ENCODE assay signal across 22 cellular contexts in genomic region chr16:87960851-87961250, GRCh38. TPM values are rescaled to one million over a fixed set of nuclear protein-coding genes. Genes with fewer than 3 reads are reported as not detected.
A peak's percentile ranks its signal among the peaks of the same experiment; 100 is the strongest.
DNase-seq lines count a peak whose midpoint lies in the region; ATAC-seq, FAIRE-seq and TF ChIP-seq lines count a peak whose summit lies in the region.
"Had no signal": no experiment of that assay in that cellular context is flagged by ENCODE, and none has a peak within 500 bp of the region (broad histone marks: within the 10 kb centered on the region; RNA-seq: fewer than 3 reads in every experiment).

No MANE protein-coding gene starts in this region.

- H3K4me3 Mint-ChIP-seq in endodermal cell: no peak overlapping the region
- H3K4me3 Mint-ChIP-seq: H9 had no signal

- H3K4me3 ChIP-seq in HepG2 (replicated peaks in 1 of 3; ENCODE audit: insufficient read depth in 1 of 3, low read depth in 2 of 3, low read length in 3 of 3) (no peak overlapping the region), right lobe of liver (no peak overlapping the region), HEK293 (ENCODE audit: low read depth, low read length) (no peak overlapping the region), endodermal cell (ENCODE audit: low read length) (no peak overlapping the region)
- H3K4me3 ChIP-seq: MG63, SJSA1 had no signal

- H3K27ac ChIP-seq in HepG2 (ENCODE audit: extremely low read length, insufficient read depth, low read length) (no peak overlapping the region), right lobe of liver (no peak overlapping the region), HEK293 (ENCODE audit: extremely low read depth, low read depth, low read length) (no peak overlapping the region), endodermal cell (ENCODE audit: low read depth, low read length) (no peak overlapping the region)
- H3K27ac ChIP-seq: C4-2B, SJSA1 had no signal

- no peak for TF ChIP-seq RAD21 in HepG2 (CRISPR knock-in tag; IDR thresholded peaks at IDR 0.05)

- peaks cover 17% of the 10 kb centered on the region for H3K4me1 Mint-ChIP-seq in endodermal cell

- no peaks in the 10 kb centered on the region for H3K27me3 ChIP-seq in HepG2 (ENCODE audit: control insufficient read depth in 1 of 2, insufficient read depth in 2 of 2, low read length in 2 of 2)
- H3K27me3 ChIP-seq in right lobe of liver: no peaks in the 10 kb centered on the region
- H3K27me3 ChIP-seq in endodermal cell (ENCODE audit: control insufficient read depth, insufficient read depth, low read length, poor library complexity, severe bottlenecking): no peaks in the 10 kb centered on the region
- H3K27me3 ChIP-seq: MG63, SJSA1 had no signal

- TF ChIP-seq EP300 in HepG2 (IDR thresholded peaks at IDR 0.05; ENCODE audit: low read depth in 2 of 2, low read length in 2 of 2): no peak
- no peak for TF ChIP-seq EP300 in HepG2 (CRISPR knock-in tag; IDR thresholded peaks at IDR 0.05; ENCODE audit: borderline replicate concordance)

- TF ChIP-seq POLR2A in HepG2 (IDR thresholded peaks at IDR 0.05; ENCODE audit: insufficient read depth in 1 of 2, low read depth in 2 of 2, low read length in 2 of 2) (no peak), right lobe of liver (IDR thresholded peaks at IDR 0.05) (no peak)

- peak; percentile 32 for FAIRE-seq in HepG2 (lab: Jason Lieb, UNC)
- FAIRE-seq: HTR-8/SVneo had no signal

- TF ChIP-seq CTCF in HepG2 (CRISPR knock-in tag; IDR thresholded peaks at IDR 0.05): no peak
- no peak for TF ChIP-seq CTCF in right lobe of liver (IDR thresholded peaks at IDR 0.05)
- no peak for TF ChIP-seq CTCF in HEK293 (tag by site-specific recombination; IDR thresholded peaks at IDR 0.05)
- no peak for TF ChIP-seq CTCF in endodermal cell (conservative IDR thresholded peaks at IDR 0.05)

- no peak overlapping the region for H2AFZ ChIP-seq in HepG2 (ENCODE audit: low read length)

- no peak overlapping the region for H3K4me2 ChIP-seq in HepG2 (ENCODE audit: low read depth, low read length)

- POLR2A ChIA-PET in HepG2 (lab: Yijun Ruan, JAX): interaction anchor here (3.4 kb wide), 1 partner anchor 10 kb away, joined by 15 read pairs; the partner anchor contains the start of gene BANP
- POLR2A ChIA-PET in HEK293 (lab: Yijun Ruan, JAX): interaction anchor here (1.6 kb wide), 1 partner anchor 10 kb away, joined by 5 read pairs; the partner anchor contains the start of gene BANP

- no peaks in the 10 kb centered on the region for H4K20me1 ChIP-seq in HepG2 (ENCODE audit: insufficient read depth, low read length)

- H3K79me2 ChIP-seq in HepG2 (ENCODE audit: insufficient read depth, low read length): peaks cover 73% of the 10 kb centered on the region

- no peaks in the 10 kb centered on the region for H3K27me3 Mint-ChIP-seq in endodermal cell (ENCODE audit: insufficient read depth)

- H3K9me3 Mint-ChIP-seq in endodermal cell: no peaks in the 10 kb centered on the region
- H3K9me3 Mint-ChIP-seq: H9 had no signal

- H3K27ac Mint-ChIP-seq in endodermal cell: no peak overlapping the region

- no peak for DNase-seq in HepG2 (ENCODE audit: low spot score)
- DNase-seq in right lobe of liver: no peak
- DNase-seq in endodermal cell: peak; percentile 22
- DNase-seq in islet precursor cell: no peak
- no peak for DNase-seq in NCI-H748 (lab: John Stamatoyannopoulos, UW; ENCODE audit: unreplicated experiment)
- no peak for DNase-seq in stimulated activated naive CD4-positive, alpha-beta T cell treated with Interleukin-2 at 50 U/mL for 16 hours (lab: John Stamatoyannopoulos, UW)
- DNase-seq: COR-L47, DMS 273 treated with DMSO at 0.1 percent for 48 hours, DND-41, H9, Kasumi-1, MG63, NCI-H1048, NCI-H1436, NCI-H1930, NCI-H526 had no signal

- in situ Hi-C loops in HepG2 (cut with HindIII; ENCODE audit: extremely low pct_ligation_motif_present, low pct_unique_long_range_greater_than_20kb): no loop called here

- 97% methylated on average over 8 of the region's 8 CpGs for WGBS in HepG2 (ENCODE audit: low lambda C conversion rate)
- WGBS in right lobe of liver (ENCODE audit: insufficient coverage, low coverage, low lambda C conversion rate, missing lambda C conversion rate): 83% methylated on average over 7 of the region's 8 CpGs
- 93 to 100% methylated on average over 8 of the region's 8 CpGs for WGBS in endodermal cell (ENCODE audit: insufficient coverage in 1 of 2, insufficient read length in 1 of 2), 2 experiments

- CTCF ChIA-PET in HepG2 (lab: Yijun Ruan, JAX; ENCODE audit: low intra/inter-chr PET ratio, low total read pairs): no interaction called here
- CTCF ChIA-PET in HEK293 (lab: Yijun Ruan, JAX): interaction anchor here (0.6 kb wide), 1 partner anchor 469 kb away, joined by 3 read pairs; no protein-coding TSS in a partner anchor

- intact Hi-C loops in HepG2 (cut with micrococcal nuclease; ENCODE audit: unreplicated experiment): no loop called here
- intact Hi-C loops in right lobe of liver (cut with DNase I): no loop called here

- ATAC-seq in HepG2 (no peak), right lobe of liver (no peak)
- ATAC-seq: Panc1 had no signal

- peaks cover 20% of the 10 kb centered on the region for H3K36me3 Mint-ChIP-seq in endodermal cell (ENCODE audit: low read depth)

- no TSS peak for BruUV-seq in HepG2 (replicated peaks; lab: Mats Ljungman, UMichigan)

- H3K4me1 ChIP-seq in HepG2 (ENCODE audit: insufficient read depth, low read length) (peaks cover 24% of the 10 kb centered on the region), right lobe of liver (peaks cover 0 to 4% (median 1%) of the 10 kb centered on the region in 4 donors), HEK293 (ENCODE audit: control insufficient read depth, insufficient read depth, low read length) (peaks cover 12% of the 10 kb centered on the region; the same call in 1 of the 2 replicates), endodermal cell (ENCODE audit: control insufficient read depth, insufficient read depth, low read length) (no peaks in the 10 kb centered on the region)

- no peaks in the 10 kb centered on the region for H3K9me3 ChIP-seq in HepG2 (ENCODE audit: low read length)
- H3K9me3 ChIP-seq in right lobe of liver: no peaks in the 10 kb centered on the region
- H3K9me3 ChIP-seq in HEK293 (ENCODE audit: control insufficient read depth, insufficient read depth, low read depth, low read length): no peaks in the 10 kb centered on the region
- H3K9me3 ChIP-seq in endodermal cell (ENCODE audit: control insufficient read depth, low read length): no peaks in the 10 kb centered on the region
- H3K9me3 ChIP-seq: MG63, SJSA1 had no signal

- H3K36me3 ChIP-seq in HepG2 (replicated peaks in 1 of 2; ENCODE audit: control insufficient read depth in 1 of 2, insufficient read depth in 2 of 2, low read length in 2 of 2): peaks cover 4 to 8% of the 10 kb centered on the region in 2 experiments; a peak in 3 of 5 replicates
- H3K36me3 ChIP-seq in right lobe of liver: peaks cover 0 to 6% (median 0%) of the 10 kb centered on the region in 4 donors
- H3K36me3 ChIP-seq in HEK293 (ENCODE audit: control insufficient read depth in 2 of 2, insufficient read depth in 1 of 2, low read length in 2 of 2): peaks cover 0 to 14% of the 10 kb centered on the region in 2 experiments; a peak in 1 of 3 replicates
- peaks cover 12% of the 10 kb centered on the region for H3K36me3 ChIP-seq in endodermal cell (ENCODE audit: control insufficient read depth, insufficient read depth, low read length)

- H3K9ac ChIP-seq in HepG2 (ENCODE audit: insufficient read depth, low read depth, low read length) (no peak overlapping the region), endodermal cell (ENCODE audit: extremely low read depth, low read length, poor library complexity, severe bottlenecking) (no peak overlapping the region)

RNA-seq across cellular contexts. Expression of gene BANP, which starts 9.6 kb away (rescaled TPM):
- 13.0 and 20.2 TPM in 2 replicates for total RNA-seq in HepG2 (2016; rRNA removed; fragmentation: Illumina TruSeq; extraction: Trizol)
- total RNA-seq in HepG2 (2016; cell fraction: cytosol; rRNA removed; fragmentation: Illumina TruSeq; extraction: Trizol; ENCODE audit: low read depth): 63.3 and 63.4 TPM in 2 replicates
- 11.2 and 21.0 TPM in 2 replicates for total RNA-seq in HepG2 (2016; cell fraction: insoluble cytoplasmic fraction; rRNA removed; fragmentation: Illumina TruSeq; extraction: Trizol)
- 26.8 and 28.3 TPM in 2 replicates for total RNA-seq in HepG2 (2016; cell fraction: membrane; rRNA removed; fragmentation: Illumina TruSeq; extraction: Trizol)
- total RNA-seq in HepG2 (2016; cell fraction: nucleus; rRNA removed; fragmentation: Illumina TruSeq; extraction: Trizol): 25.5 and 26.4 TPM in 2 replicates
- 23.8 and 24.6 TPM in 2 replicates for polyA plus RNA-seq in HepG2 (2011; rRNA removed)
- polyA plus RNA-seq in HepG2 (2011; cell fraction: cytosol; rRNA removed): 21.1 and 26.1 TPM in 2 replicates
- polyA plus RNA-seq in HepG2 (2011; cell fraction: nucleus; rRNA removed): 58.9 and 72.7 TPM in 2 replicates
- polyA plus RNA-seq in HepG2 (2012): 16.2 and 18.3 TPM in 2 replicates
- 6.1 and 6.3 TPM in 2 replicates for polyA plus RNA-seq in HepG2 (2016; cell fraction: cytosol; fragmentation: Illumina TruSeq; extraction: Trizol; ENCODE audit: low read depth)
- 10.3 and 13.0 TPM in 2 replicates for polyA plus RNA-seq in HepG2 (2016; cell fraction: insoluble cytoplasmic fraction; fragmentation: Illumina TruSeq; extraction: Trizol; ENCODE audit: low read depth)
- polyA plus RNA-seq in HepG2 (2016; cell fraction: membrane; fragmentation: Illumina TruSeq; extraction: Trizol; ENCODE audit: low read depth): 7.4 and 8.4 TPM in 2 replicates
- 24.7 and 27.2 TPM in 2 replicates for polyA plus RNA-seq in HepG2 (2016; cell fraction: nucleus; fragmentation: Illumina TruSeq; extraction: Trizol; ENCODE audit: insufficient read depth, low read depth)
- 44.9 and 76.3 TPM in 2 replicates for polyA minus RNA-seq in HepG2 (2011; rRNA and poly(A)+ RNA removed; ENCODE audit: low replicate concordance)
- 24.6 and 25.1 TPM in 2 replicates for polyA minus RNA-seq in HepG2 (2011; cell fraction: cytosol; rRNA and poly(A)+ RNA removed)
- 76.5 and 78.6 TPM in 2 replicates for polyA minus RNA-seq in HepG2 (2011; cell fraction: nucleus; rRNA and poly(A)+ RNA removed)
- total RNA-seq in right lobe of liver: 10 to 100 TPM; 11.2 to 20.7 (median 18.8) TPM
- 10 to 100 TPM; 39.5 to 45.5 TPM for total RNA-seq in endodermal cell
- polyA plus RNA-seq in endodermal cell (2013, experiment 1 of 2): 23.8 TPM
- 20.0 TPM for polyA plus RNA-seq in endodermal cell (2013, experiment 2 of 2)

RNA-seq across cellular contexts. Expression of gene CA5A, which starts 24.5 kb away (rescaled TPM):
- total RNA-seq in HepG2 (2016; rRNA removed; fragmentation: Illumina TruSeq; extraction: Trizol) (85.7 and 106 TPM in 2 replicates), right lobe of liver (10 to 100 TPM; 26.5 to 59.6 (median 30.2) TPM), endodermal cell (not detected)
- total RNA-seq in HepG2 (2016; cell fraction: cytosol; rRNA removed; fragmentation: Illumina TruSeq; extraction: Trizol; ENCODE audit: low read depth): 32.7 and 37.9 TPM in 2 replicates
- 85.8 and 97.2 TPM in 2 replicates for total RNA-seq in HepG2 (2016; cell fraction: insoluble cytoplasmic fraction; rRNA removed; fragmentation: Illumina TruSeq; extraction: Trizol)
- total RNA-seq in HepG2 (2016; cell fraction: membrane; rRNA removed; fragmentation: Illumina TruSeq; extraction: Trizol): 29.8 and 38.9 TPM in 2 replicates
- total RNA-seq in HepG2 (2016; cell fraction: nucleus; rRNA removed; fragmentation: Illumina TruSeq; extraction: Trizol): 97.3 and 115 TPM in 2 replicates
- 66.8 and 70.0 TPM in 2 replicates for polyA plus RNA-seq in HepG2 (2011; rRNA removed)
- polyA plus RNA-seq in HepG2 (2011; cell fraction: cytosol; rRNA removed): 69.7 and 71.1 TPM in 2 replicates
- polyA plus RNA-seq in HepG2 (2011; cell fraction: nucleus; rRNA removed): 186 and 199 TPM in 2 replicates
- 44.2 and 48.2 TPM in 2 replicates for polyA plus RNA-seq in HepG2 (2012)
- 21.5 and 23.0 TPM in 2 replicates for polyA plus RNA-seq in HepG2 (2016; cell fraction: cytosol; fragmentation: Illumina TruSeq; extraction: Trizol; ENCODE audit: low read depth)
- polyA plus RNA-seq in HepG2 (2016; cell fraction: insoluble cytoplasmic fraction; fragmentation: Illumina TruSeq; extraction: Trizol; ENCODE audit: low read depth): 68.8 and 71.9 TPM in 2 replicates
- 18.4 and 18.5 TPM in 2 replicates for polyA plus RNA-seq in HepG2 (2016; cell fraction: membrane; fragmentation: Illumina TruSeq; extraction: Trizol; ENCODE audit: low read depth)
- polyA plus RNA-seq in HepG2 (2016; cell fraction: nucleus; fragmentation: Illumina TruSeq; extraction: Trizol; ENCODE audit: insufficient read depth, low read depth): 127 and 130 TPM in 2 replicates
- polyA minus RNA-seq in HepG2 (2011; rRNA and poly(A)+ RNA removed; ENCODE audit: low replicate concordance): 132 TPM in 1 of 2 replicates, not detected in the other
- polyA minus RNA-seq in HepG2 (2011; cell fraction: cytosol; rRNA and poly(A)+ RNA removed): 12.6 and 15.9 TPM in 2 replicates
- polyA minus RNA-seq in HepG2 (2011; cell fraction: nucleus; rRNA and poly(A)+ RNA removed): 114 and 132 TPM in 2 replicates
- not detected for polyA plus RNA-seq in endodermal cell (2013, experiment 1 of 2)
- polyA plus RNA-seq in endodermal cell (2013, experiment 2 of 2): not detected
- total RNA-seq: G401, H9, SJSA1 had no signal

Comparison
In these comparisons a context has a peak if more than half of its experiments do, and no peak if none do; other contexts are left out.
1. RNA of gene CA5A, which starts 24.5 kb away (total RNA-seq): 29.8 to 115 TPM in HepG2 and 26.5 to 59.6 TPM in right lobe of liver; not detected in endodermal cell; every median in the first group is over 10 times any median in the second.
2. Of the 63 proteins assayed by ChIP-seq in both HepG2 and HEK293: peak only in HepG2: none; only in HEK293: ZNF10; in both: none; in neither: 62.